ENCODE assay signal across 26 cellular contexts in the genomic region with DNA sequence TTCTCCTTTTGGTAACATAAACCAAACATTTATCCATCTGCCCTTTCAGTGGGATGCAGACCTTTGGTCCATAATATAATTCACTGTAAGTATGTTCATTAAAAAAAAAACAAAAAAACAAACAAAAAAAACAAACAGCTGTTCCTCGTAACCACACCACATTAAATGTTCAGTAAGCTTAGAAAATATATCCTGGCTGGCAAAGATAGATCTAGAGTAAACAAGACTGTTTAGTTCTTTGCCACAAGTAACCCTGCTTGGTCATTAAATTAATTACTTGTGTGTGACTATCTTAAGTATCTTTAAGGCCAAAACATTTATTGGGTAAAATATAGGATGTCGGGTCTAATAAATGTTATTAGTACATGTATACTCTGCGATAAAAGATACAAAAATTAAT.
DNase-seq lines count a peak whose midpoint lies in the region; ATAC-seq and TF ChIP-seq lines count a peak whose summit lies in the region.
"Had no signal": no experiment of that assay in that cellular context is flagged by ENCODE, and none has a peak within 500 bp of the region (broad histone marks: within the 10 kb centered on the region; RNA-seq: fewer than 3 reads in every experiment).

No MANE protein-coding gene starts in this region.

- no peaks in the 10 kb centered on the region for H3F3A ChIP-seq in PC-3 (ENCODE audit: low read length, unreplicated experiment)

- CTCF ChIA-PET in PC-3 (lab: Charles Lee), result no interaction called here

- H3K9me2 ChIP-seq in PC-3 (replicated peaks; ENCODE audit: low read length), result no peaks in the 10 kb centered on the region

- no peaks in the 10 kb centered on the region for H3K9me3 ChIP-seq in vagina
- no peaks in the 10 kb centered on the region for H3K9me3 ChIP-seq in PC-3 (ENCODE audit: low read length)
- H3K9me3 ChIP-seq: MG63, neutrophil, prostate gland, sigmoid colon had no signal

- H3K4me3 ChIP-seq in vagina, result no peak overlapping the region
- no peak overlapping the region for H3K4me3 ChIP-seq in PC-3 (ENCODE audit: low read length)
- H3K4me3 ChIP-seq: GM23248, MG63, prostate gland, sigmoid colon had no signal

- H3K36me3 ChIP-seq in vagina (no peaks in the 10 kb centered on the region), PC-3 (ENCODE audit: low read depth, low read length) (no peaks in the 10 kb centered on the region)
- H3K36me3 ChIP-seq: MG63, neutrophil, prostate gland, sigmoid colon had no signal

- intact Hi-C loops in vagina (cut with DNase I), result no loop called here
- intact Hi-C loops in PC-3 (cut with micrococcal nuclease), result no loop called here

- no peaks in the 10 kb centered on the region for H3K27me3 ChIP-seq in vagina
- no peaks in the 10 kb centered on the region for H3K27me3 ChIP-seq in PC-3 (ENCODE audit: low read length)
- H3K27me3 ChIP-seq: MG63, neutrophil, sigmoid colon had no signal

- H3K79me2 ChIP-seq in PC-3 (ENCODE audit: low read length), result no peaks in the 10 kb centered on the region

- no TSS peak for BruUV-seq in PC-3 (replicated peaks; lab: Mats Ljungman, UMichigan)

- no peak overlapping the region for H3K27ac ChIP-seq in vagina
- H3K27ac ChIP-seq in PC-3 (ENCODE audit: low read length), result no peak overlapping the region
- H3K27ac ChIP-seq: 22Rv1, GM23248, neutrophil, prostate gland, sigmoid colon had no signal

- TF ChIP-seq CTCF in vagina (IDR thresholded peaks at IDR 0.05) (no peak), PC-3 (conservative IDR thresholded peaks at IDR 0.05; ENCODE audit: low read depth, low read length) (no peak)

- POLR2A ChIA-PET in PC-3 (lab: Charles Lee; ENCODE audit: unreplicated experiment), result interaction anchor here (0.6 kb wide), 2 partner anchors 23 to 168 kb away, joined by 6 to 12 read pairs; no protein-coding TSS in a partner anchor

- no peak overlapping the region for H3K4me2 ChIP-seq in PC-3 (ENCODE audit: low read length)

- DNase-seq in NCI-H1417 (lab: John Stamatoyannopoulos, UW) (peak in 2 of 3 experiments; percentile 19 to 83), NCI-H1417 treated with DMSO at 0.1 percent for 48 hours (lab: John Stamatoyannopoulos, UW) (no peak), NCI-H1092 treated with DMSO at 0.1 percent for 48 hours (lab: John Stamatoyannopoulos, UW) (peak; percentile 86), NCI-H446 treated with DMSO at 0.1 percent for 48 hours (lab: John Stamatoyannopoulos, UW) (peak; percentile 41), left kidney (ENCODE audit: low read depth, low spot score) (peak; percentile 18), vagina (ENCODE audit: extremely low spot score in 2 of 2) (no peak), PC-3 (no peak)
- DNase-seq: activated CD4-positive, alpha-beta T cell treated with anti-CD3 and anti-CD28 coated beads for 1 hour; activated CD8-positive, alpha-beta T cell treated with anti-CD3 and anti-CD28 coated beads for 36 hours; activated effector memory CD4-positive, alpha-beta T cell treated with Interleukin-2 at 50 U/mL for 16 hours; activated naive CD8-positive, alpha-beta T cell treated with anti-CD3 and anti-CD28 coated beads, Interleukin-2, amount 10 ng/mL, durations not matched to agents 7 days and 5 days; CD4-positive, CD25-positive, alpha-beta regulatory T cell; central memory CD4-positive, alpha-beta T cell; HFFc6; left cardiac atrium; mesenchymal stem cell; MG63; RPMI8226; sigmoid colon; stimulated activated CD4-positive, alpha-beta T cell treated with anti-CD3 and anti-CD28 coated beads, Interleukin-15, amount 100 ng/mL, for 24 hours; stimulated activated naive CD8-positive, alpha-beta T cell treated with anti-CD3 and anti-CD28 coated beads, Interleukin-15, Interleukin-2, amounts not matched to agents 100 U/mL and 50 U/mL, for 24 hours had no signal

- H3K9ac ChIP-seq in PC-3 (ENCODE audit: low read length), result no peak overlapping the region
- H3K9ac ChIP-seq: GM23248 had no signal

- no peaks in the 10 kb centered on the region for H4K20me1 ChIP-seq in PC-3 (ENCODE audit: low read length)

- TF ChIP-seq POLR2A in vagina (IDR thresholded peaks at IDR 0.05), result no peak

- ATAC-seq in PC-3 (no peak), HG02885 (IDR thresholded peaks at IDR 0.05; ENCODE audit: poor library complexity, unreplicated experiment) (no peak)
- ATAC-seq: activated CD8-positive, alpha-beta T cell treated with anti-CD3 and anti-CD28 coated beads for 36 hours; left cardiac atrium; stimulated activated naive CD8-positive, alpha-beta T cell treated with anti-CD3 and anti-CD28 coated beads, Interleukin-15, Interleukin-2, amounts not matched to agents 100 U/mL and 50 U/mL, for 24 hours had no signal

- H2AFZ ChIP-seq in PC-3 (ENCODE audit: low read length), result no peak overlapping the region
- H2AFZ ChIP-seq: GM23248 had no signal

- no peaks in the 10 kb centered on the region for H3K4me1 ChIP-seq in vagina
- H3K4me1 ChIP-seq in PC-3 (ENCODE audit: insufficient read depth, low read length), result peaks cover 9% of the 10 kb centered on the region
- H3K4me1 ChIP-seq: prostate gland, sigmoid colon had no signal

Comparison
In these comparisons a context has a peak if more than half of its experiments do, and no peak if none do; other contexts are left out.
1. DNase-seq: peak in NCI-H1417 (2 of 3), NCI-H1092 treated with DMSO at 0.1 percent for 48 hours (single experiment), NCI-H446 treated with DMSO at 0.1 percent for 48 hours (single experiment) and left kidney (single experiment); none in NCI-H1417 treated with DMSO at 0.1 percent for 48 hours (single experiment), vagina (0 of 2) and PC-3 (single experiment).